In genomic region chr22:33054276-33054675, GRCh38 we compare ENCODE assay signal across 17 cellular contexts. TPM values are rescaled to one million over a fixed set of nuclear protein-coding genes. Genes with fewer than 3 reads are reported as not detected.
"Had no signal": no experiment of that assay in that cellular context is flagged by ENCODE, and none has a peak within 500 bp of the region (broad histone marks: within the 10 kb centered on the region; RNA-seq: fewer than 3 reads in every experiment).

No MANE protein-coding gene starts in this region.

- H3K4me3 ChIP-seq: heart right ventricle, left ventricle myocardium inferior, tibial nerve, vagina had no signal

- H3K9me3 ChIP-seq: left ventricle myocardium inferior, tibial nerve, vagina had no signal

- H3K27ac Mint-ChIP-seq: activated T-cell treated with anti-CD3 and anti-CD28 coated beads, Interleukin-2, amount 50 U/mL, for 24 hours; natural killer cell treated with Interleukin-12 subunit alpha and Interleukin-12 subunit beta and Interleukin-15 and Interleukin-18, amount 100 ng/mL, for 72 hours had no signal

- DNase-seq: activated CD4-positive, CD25-positive, alpha-beta regulatory T cell treated with anti-CD3 and anti-CD28 coated beads, Interleukin-2, amount 50 U/mL, for 72 hours; activated naive CD4-positive, alpha-beta T cell treated with anti-CD3 and anti-CD28 coated beads, Interleukin-2, amount 50 U/mL, for 16 hours; activated T-cell treated with anti-CD3 and anti-CD28 coated beads, Interleukin-2, amount 50 U/mL, for 24 hours; dermis blood vessel endothelial cell; heart right ventricle; left ventricle myocardium inferior; occipital lobe; stimulated activated CD4-positive, alpha-beta T cell treated with anti-CD3 and anti-CD28 coated beads, Interleukin-4, amount 100 ng/mL, for 1 hour; stimulated activated naive CD4-positive, alpha-beta T cell treated with Interleukin-2 at 50 U/mL for 16 hours; substantia nigra had no signal

- H3K27ac ChIP-seq: heart right ventricle, left ventricle myocardium inferior, tibial nerve, vagina had no signal

- H3K4me1 ChIP-seq: vagina had no signal

- H3K36me3 Mint-ChIP-seq: natural killer cell treated with Interleukin-12 subunit alpha and Interleukin-12 subunit beta and Interleukin-15 and Interleukin-18, amount 100 ng/mL, for 72 hours had no signal

- H3K27me3 ChIP-seq: vagina had no signal

- H3K4me3 Mint-ChIP-seq: activated T-cell treated with anti-CD3 and anti-CD28 coated beads, Interleukin-2, amount 50 U/mL, for 24 hours; natural killer cell treated with Interleukin-12 subunit alpha and Interleukin-12 subunit beta and Interleukin-15 and Interleukin-18, amount 100 ng/mL, for 72 hours had no signal

- H3K36me3 ChIP-seq: heart right ventricle, left ventricle myocardium inferior, tibial nerve, vagina had no signal

- ATAC-seq: heart right ventricle; natural killer cell treated with Interleukin-12 subunit alpha and Interleukin-12 subunit beta and Interleukin-15 and Interleukin-18, amount 100 ng/mL, for 72 hours had no signal

- H3K9me3 Mint-ChIP-seq: activated T-cell treated with anti-CD3 and anti-CD28 coated beads, Interleukin-2, amount 50 U/mL, for 24 hours; natural killer cell treated with Interleukin-12 subunit alpha and Interleukin-12 subunit beta and Interleukin-15 and Interleukin-18, amount 100 ng/mL, for 72 hours had no signal

RNA-seq across cellular contexts. Expression of gene SYN3, which starts 3.9 kb away (rescaled TPM):
- total RNA-seq: chondrocyte; epithelial cell of proximal tubule; kidney epithelial cell; natural killer cell treated with Interleukin-12 subunit alpha and Interleukin-12 subunit beta and Interleukin-15 and Interleukin-18, amount 100 ng/mL, for 72 hours; T-helper 2 cell treated with Interferon-gamma antibody and Interleukin-4, amounts not matched to agents 100 ng/mL and 5 ng/mL, for 36 hours; vagina had no signal
